Comparison of ENCODE assay signal across 8 cellular contexts in genomic region chr3:196568246-196569002, GRCh38. TPM values are rescaled to one million over a fixed set of nuclear protein-coding genes. Genes with fewer than 3 reads are reported as not detected.
DNase-seq lines count a peak whose midpoint lies in the region; ATAC-seq and TF ChIP-seq lines count a peak whose summit lies in the region.

A gene with protein sequence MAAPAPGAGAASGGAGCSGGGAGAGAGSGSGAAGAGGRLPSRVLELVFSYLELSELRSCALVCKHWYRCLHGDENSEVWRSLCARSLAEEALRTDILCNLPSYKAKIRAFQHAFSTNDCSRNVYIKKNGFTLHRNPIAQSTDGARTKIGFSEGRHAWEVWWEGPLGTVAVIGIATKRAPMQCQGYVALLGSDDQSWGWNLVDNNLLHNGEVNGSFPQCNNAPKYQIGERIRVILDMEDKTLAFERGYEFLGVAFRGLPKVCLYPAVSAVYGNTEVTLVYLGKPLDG (plus strand): TSS chr3:196568660. CDS start chr3:196568985, 325 bp downstream.
Gene WDR53 (minus strand): TSS chr3:196568554. CDS start chr3:196561475, 7,079 bp downstream.

- peaks cover 15 to 21% of the 10 kb centered on the region in 2 donors for H3K4me1 ChIP-seq in thoracic aorta (ENCODE audit: control insufficient read depth in 1 of 2, low read depth in 2 of 2)

- peak; percentile 80 for DNase-seq in GM12864 (ENCODE audit: low read depth)
- peak; percentile 99 for DNase-seq in NCI-H1105 treated with DMSO at 0.1 percent for 48 hours (lab: John Stamatoyannopoulos, UW)
- peak; percentile 90 for DNase-seq in SKM-1 treated with dmso at 0.1 percent for 144 hours (lab: John Stamatoyannopoulos, UW; ENCODE audit: unreplicated experiment)
- DNase-seq in glomerular visceral epithelial cell (ENCODE audit: extremely low spot score): peak; percentile 94
- DNase-seq in omental fat pad (ENCODE audit: low spot score): peak; percentile 78
- DNase-seq in thoracic aorta (ENCODE audit: low spot score): peak; percentile 78

- no peaks in the 10 kb centered on the region for H3K9me3 ChIP-seq in thoracic aorta

- no peaks in the 10 kb centered on the region for H3K36me3 ChIP-seq in thoracic aorta

- H3K27me3 Mint-ChIP-seq in activated naive CD8-positive, alpha-beta T cell: no peaks in the 10 kb centered on the region

- H3K4me3 Mint-ChIP-seq in activated naive CD8-positive, alpha-beta T cell: peak within 1 kb of the TSS; percentile 98

- peaks cover 2% of the 10 kb centered on the region for H3K36me3 Mint-ChIP-seq in activated naive CD8-positive, alpha-beta T cell

- TF ChIP-seq CTCF in GM12864 (IDR thresholded peaks at IDR 0.05; ENCODE audit: low read depth, low read length, missing control alignments): no peak
- no peak for TF ChIP-seq CTCF in omental fat pad (IDR thresholded peaks at IDR 0.05)
- no peak for TF ChIP-seq CTCF in thoracic aorta (IDR thresholded peaks at IDR 0.05)

- H3K27ac Mint-ChIP-seq in activated naive CD8-positive, alpha-beta T cell: peak within 1 kb of the TSS; percentile 97

- H3K4me1 Mint-ChIP-seq in activated naive CD8-positive, alpha-beta T cell (ENCODE audit: low read depth): peaks cover 39% of the 10 kb centered on the region

- H3K4me3 ChIP-seq in GM12864 (ENCODE audit: low read depth, low read length) (peak within 1 kb of the TSS; percentile 97), thoracic aorta (peak within 1 kb of the TSS; percentile 90)

- peak within 1 kb of the TSS; percentile 80 to 83 for H3K27ac ChIP-seq in thoracic aorta

- H3K27me3 ChIP-seq in thoracic aorta (replicated peaks; ENCODE audit: insufficient read depth): no peaks in the 10 kb centered on the region

- peak; percentile 89 for ATAC-seq in HG02678 (IDR thresholded peaks at IDR 0.05; ENCODE audit: unreplicated experiment)
- ATAC-seq in omental fat pad (ENCODE audit: low FRiP score): peak; percentile 98
- peak; percentile 89 for ATAC-seq in thoracic aorta (ENCODE audit: insufficient number of reproducible peaks, low FRiP score, low read depth)

- no peaks in the 10 kb centered on the region for H3K9me3 Mint-ChIP-seq in activated naive CD8-positive, alpha-beta T cell (ENCODE audit: low read depth)

RNA-seq across cellular contexts. Expression of the first gene that starts in this region (rescaled TPM):
- total RNA-seq in omental fat pad (10 to 100 TPM in 1 of 4 donors, 1 to 10 TPM in 3; 7.0 to 11.3 (median 7.1) TPM), thoracic aorta (1 to 10 TPM; 2.0 to 9.7 TPM)

RNA-seq across cellular contexts. Expression of gene WDR53, which starts in this region (rescaled TPM):
- total RNA-seq in omental fat pad (1 to 10 TPM; 2.4 to 5.6 (median 3.5) TPM), thoracic aorta (1 to 10 TPM; 5.6 to 6.7 TPM)

Comparison
In these comparisons a context has a peak if more than half of its experiments do, and no peak if none do; other contexts are left out.
1. Peak in every context shown above with its lines: DNase-seq, ATAC-seq, H3K4me3 ChIP-seq and H3K27ac ChIP-seq.